ENCODE assay signal across 13 cellular contexts in the genomic region with DNA sequence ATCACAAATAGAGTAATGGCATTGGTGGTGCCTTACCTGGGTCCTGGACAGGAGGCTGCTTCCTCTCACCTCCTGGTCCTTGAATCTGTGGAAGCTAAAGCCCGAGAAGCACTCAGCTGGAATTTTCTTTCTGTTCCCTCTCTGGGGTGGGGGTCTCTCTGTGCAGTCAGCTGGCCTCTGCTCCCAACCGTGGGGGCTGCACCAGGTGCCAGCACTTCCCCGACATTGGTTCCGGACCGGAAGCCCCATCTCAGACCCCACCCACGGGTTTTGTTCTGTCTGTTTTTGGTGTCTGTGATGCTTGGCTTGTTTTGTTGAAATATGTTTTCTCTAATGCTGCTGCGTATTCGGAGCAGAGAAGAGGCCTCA.
A peak's percentile ranks its signal among the peaks of the same experiment; 100 is the strongest.
DNase-seq lines count a peak whose midpoint lies in the region.
"Had no signal": no experiment of that assay in that cellular context is flagged by ENCODE, and none has a peak within 500 bp of the region (broad histone marks: within the 10 kb centered on the region; RNA-seq: fewer than 3 reads in every experiment).

No MANE protein-coding gene starts in this region.

- H3K36me3 ChIP-seq in adipocyte (ENCODE audit: control insufficient read depth, insufficient read depth, low read length, severe bottlenecking) (no peaks in the 10 kb centered on the region), stomach smooth muscle (ENCODE audit: control insufficient read depth in 2 of 2, insufficient read depth in 2 of 2, low read length in 2 of 2) (no peaks in the 10 kb centered on the region)

- H3K27ac ChIP-seq in stomach smooth muscle (ENCODE audit: low read length), result peak overlapping the region; percentile 18

- peaks cover 6% of the 10 kb centered on the region for H3K9me3 ChIP-seq in adipocyte (ENCODE audit: control insufficient read depth, low read length)
- H3K9me3 ChIP-seq in stomach smooth muscle (ENCODE audit: control insufficient read depth in 2 of 2, low read length in 2 of 2), result peaks cover 0 to 16% of the 10 kb centered on the region in 2 donors

- DNase-seq in D341Med (ENCODE audit: low spot score) (peak; percentile 4), adipocyte (ENCODE audit: low read depth) (no peak), islet precursor cell (peak; percentile 34), SKM-1 treated with dmso at 0.1 percent for 144 hours (lab: John Stamatoyannopoulos, UW; ENCODE audit: unreplicated experiment) (no peak), H4 (ENCODE audit: low spot score) (no peak), NCI-H1930 (lab: John Stamatoyannopoulos, UW) (no peak), T-helper 2 cell (no peak)
- DNase-seq: activated CD4-positive, CD25-positive, alpha-beta regulatory T cell; MV-4-11; naive thymus-derived CD4-positive, alpha-beta T cell; NCI-H2029; SIG-M5 had no signal

- H3K4me1 ChIP-seq in adipocyte (ENCODE audit: control insufficient read depth, insufficient read depth, low read length) (peaks cover 31% of the 10 kb centered on the region), stomach smooth muscle (ENCODE audit: control insufficient read depth, insufficient read depth, low read length) (peaks cover 10% of the 10 kb centered on the region)

- H3K4me3 ChIP-seq in adipocyte (ENCODE audit: low read length) (peak overlapping the region; percentile 75), stomach smooth muscle (ENCODE audit: low read length in 2 of 2) (peak overlapping the region in 1 of 2 donors; percentile 35)

- H3K9ac ChIP-seq in adipocyte (ENCODE audit: low read length), result peak overlapping the region; percentile 75
- no peak overlapping the region for H3K9ac ChIP-seq in stomach smooth muscle (ENCODE audit: low read length in 2 of 2)

- H3K27me3 ChIP-seq in adipocyte (replicated peaks; ENCODE audit: control insufficient read depth, insufficient read depth, low read length) (no peaks in the 10 kb centered on the region), stomach smooth muscle (ENCODE audit: control insufficient read depth in 1 of 2, insufficient read depth in 2 of 2, low read length in 2 of 2) (peaks cover 4 to 11% of the 10 kb centered on the region in 2 donors)

Comparison
In these comparisons a context has a peak if more than half of its experiments do, and no peak if none do; other contexts are left out.
1. DNase-seq: peak in D341Med (single experiment) and islet precursor cell (single experiment); none in adipocyte (single experiment), SKM-1 treated with dmso at 0.1 percent for 144 hours (single experiment), H4 (single experiment), NCI-H1930 (0 of 2) and T-helper 2 cell (0 of 5).